In the genomic region with DNA sequence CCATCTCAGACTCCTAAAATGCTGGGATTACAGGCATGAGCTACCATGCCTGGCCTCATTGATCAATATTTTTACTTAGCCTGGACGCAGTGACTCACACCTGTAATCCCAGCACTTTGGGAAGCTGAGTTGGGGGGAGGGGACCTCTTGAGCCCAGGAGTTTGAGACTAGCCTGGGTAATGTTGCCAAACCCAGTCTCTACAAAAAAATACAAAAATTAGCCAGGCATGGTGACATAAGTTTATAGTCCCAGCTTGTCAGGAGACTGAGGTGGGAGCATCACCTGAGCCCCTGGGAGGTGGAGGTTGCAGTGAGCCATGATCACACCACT, we compare ENCODE assay signal across 10 cellular contexts. TPM values are rescaled to one million over a fixed set of nuclear protein-coding genes. Genes with fewer than 3 reads are reported as not detected.
DNase-seq lines count a peak whose midpoint lies in the region; ATAC-seq and TF ChIP-seq lines count a peak whose summit lies in the region.
"Had no signal": no experiment of that assay in that cellular context is flagged by ENCODE, and none has a peak within 500 bp of the region (broad histone marks: within the 10 kb centered on the region; RNA-seq: fewer than 3 reads in every experiment).

No MANE protein-coding gene starts in this region.

- CTCF ChIA-PET in CD4-positive, alpha-beta memory T cell (lab: Charles Lee; ENCODE audit: partially characterized antibody), result interaction anchor here (1.2 to 17.5 kb wide), 13 partner anchors 13 to 120 kb away, joined by 3 to 199 read pairs (median 11); a partner anchor contains a TSS
- CTCF ChIA-PET in naive thymus-derived CD4-positive, alpha-beta T cell (lab: Charles Lee), result interaction anchor here (0.6 to 3.2 kb wide), 9 partner anchors 12 to 120 kb away, joined by 3 to 26 read pairs (median 7); no protein-coding TSS in a partner anchor

- H3K9me3 ChIP-seq in CD4-positive, alpha-beta memory T cell (ENCODE audit: control insufficient read depth in 1 of 2, low read length in 2 of 2), result no peaks in the 10 kb centered on the region
- H3K9me3 ChIP-seq in HUES6 (ENCODE audit: control insufficient read depth, insufficient read depth, low read depth, low read length) (no peaks in the 10 kb centered on the region), right atrium auricular region (no peaks in the 10 kb centered on the region)
- no peaks in the 10 kb centered on the region for H3K9me3 ChIP-seq in naive thymus-derived CD4-positive, alpha-beta T cell (ENCODE audit: control insufficient read depth in 2 of 3, low read length in 3 of 3)

- H3K27ac Mint-ChIP-seq in CD4-positive, alpha-beta memory T cell, result peak overlapping the region in 4 of 7 donors; percentile 20 to 73 (median 32)
- peak overlapping the region; percentile 50 for H3K27ac Mint-ChIP-seq in activated naive CD8-positive, alpha-beta T cell
- peak overlapping the region in 2 of 9 donors; percentile 36 to 92 for H3K27ac Mint-ChIP-seq in naive thymus-derived CD4-positive, alpha-beta T cell

- H3K27me3 Mint-ChIP-seq in CD4-positive, alpha-beta memory T cell, result no peaks in the 10 kb centered on the region
- no peaks in the 10 kb centered on the region for H3K27me3 Mint-ChIP-seq in activated naive CD8-positive, alpha-beta T cell
- peaks cover 0 to 7% (median 0%) of the 10 kb centered on the region in 5 donors for H3K27me3 Mint-ChIP-seq in naive thymus-derived CD4-positive, alpha-beta T cell

- H3K4me3 ChIP-seq in CD4-positive, alpha-beta memory T cell (ENCODE audit: low read length in 2 of 2), result no peak overlapping the region
- peak overlapping the region; percentile 96 for H3K4me3 ChIP-seq in HUES6 (ENCODE audit: low read depth, low read length)
- no peak overlapping the region for H3K4me3 ChIP-seq in naive thymus-derived CD4-positive, alpha-beta T cell (ENCODE audit: low read length)
- no peak overlapping the region for H3K4me3 ChIP-seq in right atrium auricular region

- peaks cover 33 to 66% (median 45%) of the 10 kb centered on the region in 4 donors for H3K4me1 Mint-ChIP-seq in CD4-positive, alpha-beta memory T cell
- peaks cover 51% of the 10 kb centered on the region for H3K4me1 Mint-ChIP-seq in activated naive CD8-positive, alpha-beta T cell (ENCODE audit: low read depth)
- H3K4me1 Mint-ChIP-seq in naive thymus-derived CD4-positive, alpha-beta T cell, result peaks cover 51 to 69% (median 57%) of the 10 kb centered on the region in 7 donors

- POLR2A ChIA-PET in CD4-positive, alpha-beta memory T cell (lab: Charles Lee; ENCODE audit: partially characterized antibody), result interaction anchor here (1.0 to 4.0 kb wide), 6 partner anchors 11 to 124 kb away, joined by 3 to 48 read pairs (median 8); a partner anchor contains a TSS
- POLR2A ChIA-PET in naive thymus-derived CD4-positive, alpha-beta T cell (lab: Charles Lee), result interaction anchor here (0.6 to 4.1 kb wide), 7 partner anchors 11 to 113 kb away, joined by 3 to 22 read pairs (median 12); a partner anchor contains a TSS

- peaks cover 5 to 21% of the 10 kb centered on the region in 2 donors for H3K36me3 Mint-ChIP-seq in CD4-positive, alpha-beta memory T cell
- peaks cover 10% of the 10 kb centered on the region for H3K36me3 Mint-ChIP-seq in activated naive CD8-positive, alpha-beta T cell
- H3K36me3 Mint-ChIP-seq in naive thymus-derived CD4-positive, alpha-beta T cell, result peaks cover 0 to 28% (median 7%) of the 10 kb centered on the region in 5 donors

- H3K27ac ChIP-seq in CD4-positive, alpha-beta memory T cell (ENCODE audit: low read depth, low read length), result no peak overlapping the region
- H3K27ac ChIP-seq in HUES6 (ENCODE audit: low read depth, low read length) (no peak overlapping the region), right atrium auricular region (no peak overlapping the region)
- no peak overlapping the region for H3K27ac ChIP-seq in naive thymus-derived CD4-positive, alpha-beta T cell (ENCODE audit: low read depth, low read length)

- H3K36me3 ChIP-seq in CD4-positive, alpha-beta memory T cell (ENCODE audit: insufficient read depth, low read length), result no peaks in the 10 kb centered on the region
- peaks cover 44% of the 10 kb centered on the region for H3K36me3 ChIP-seq in HUES6 (ENCODE audit: control insufficient read depth, insufficient read depth, low read length)
- peaks cover 0 to 4% (median 0%) of the 10 kb centered on the region in 3 experiments for H3K36me3 ChIP-seq in naive thymus-derived CD4-positive, alpha-beta T cell (ENCODE audit: control insufficient read depth in 2 of 3, insufficient read depth in 3 of 3, low read length in 3 of 3)
- no peaks in the 10 kb centered on the region for H3K36me3 ChIP-seq in right atrium auricular region

- intact Hi-C loops in CD4-positive, alpha-beta memory T cell (cut with micrococcal nuclease), result no loop called here
- intact Hi-C loops in naive thymus-derived CD4-positive, alpha-beta T cell (cut with micrococcal nuclease), result no loop called here
- intact Hi-C loops in left cardiac atrium (cut with DNase I), result no loop called here

- DNase-seq in CD4-positive, alpha-beta memory T cell, result no peak
- DNase-seq in naive thymus-derived CD4-positive, alpha-beta T cell, result no peak
- DNase-seq in right atrium auricular region (ENCODE audit: low spot score) (no peak), left cardiac atrium (no peak)
- DNase-seq in activated effector memory CD4-positive, alpha-beta T cell treated with anti-CD3 and anti-CD28 coated beads, Interleukin-2, amount 50 U/mL, for 16 hours, result no peak
- DNase-seq: NCI-H748 treated with DMSO at 0.1 percent for 48 hours, substantia nigra had no signal

- peak overlapping the region; percentile 97 to 100 (median 100) for H3K4me3 Mint-ChIP-seq in CD4-positive, alpha-beta memory T cell
- peak overlapping the region; percentile 96 for H3K4me3 Mint-ChIP-seq in activated naive CD8-positive, alpha-beta T cell
- H3K4me3 Mint-ChIP-seq in naive thymus-derived CD4-positive, alpha-beta T cell, result peak overlapping the region; percentile 92 to 100 (median 99)

- no peak for TF ChIP-seq CTCF in right atrium auricular region (IDR thresholded peaks at IDR 0.05)

- ATAC-seq in naive thymus-derived CD4-positive, alpha-beta T cell, result no peak
- ATAC-seq in left cardiac atrium (no peak), HG02623 (IDR thresholded peaks at IDR 0.05; ENCODE audit: unreplicated experiment) (no peak)

- H3K4me1 ChIP-seq in CD4-positive, alpha-beta memory T cell (ENCODE audit: insufficient read depth, low read length), result peaks cover 43% of the 10 kb centered on the region
- peaks cover 20% of the 10 kb centered on the region for H3K4me1 ChIP-seq in HUES6 (ENCODE audit: control insufficient read depth, insufficient read depth, low read length)
- peaks cover 11 to 25% of the 10 kb centered on the region in 2 donors for H3K4me1 ChIP-seq in naive thymus-derived CD4-positive, alpha-beta T cell (ENCODE audit: control insufficient read depth in 2 of 2, insufficient read depth in 2 of 2, low read length in 2 of 2)
- H3K4me1 ChIP-seq in right atrium auricular region, result peaks cover 0 to 32% of the 10 kb centered on the region in 2 donors

- no peaks in the 10 kb centered on the region for H3K27me3 ChIP-seq in CD4-positive, alpha-beta memory T cell (ENCODE audit: insufficient read depth, low read length)
- no peaks in the 10 kb centered on the region for H3K27me3 ChIP-seq in HUES6 (ENCODE audit: control insufficient read depth, insufficient read depth, low read length)
- H3K27me3 ChIP-seq in naive thymus-derived CD4-positive, alpha-beta T cell (ENCODE audit: control insufficient read depth in 2 of 2, insufficient read depth in 2 of 2, low read length in 2 of 2), result no peaks in the 10 kb centered on the region
- H3K27me3 ChIP-seq in right atrium auricular region, result no peaks in the 10 kb centered on the region

- H3K9me3 Mint-ChIP-seq in CD4-positive, alpha-beta memory T cell, result peaks cover 0 to 5% (median 0%) of the 10 kb centered on the region in 8 donors
- peaks cover 4% of the 10 kb centered on the region for H3K9me3 Mint-ChIP-seq in activated naive CD8-positive, alpha-beta T cell (ENCODE audit: low read depth)
- peaks cover 0 to 7% (median 0%) of the 10 kb centered on the region in 11 donors for H3K9me3 Mint-ChIP-seq in naive thymus-derived CD4-positive, alpha-beta T cell

- H3K9ac ChIP-seq in HUES6 (ENCODE audit: low read length), result peak overlapping the region; percentile 91

RNA-seq across cellular contexts. Expression of a gene that starts 1.9 kb away (rescaled TPM):
- total RNA-seq in CD4-positive, alpha-beta memory T cell, result 10 to 100 TPM; 35.3 to 36.0 TPM
- 100 to 1,000 TPM; 107 to 182 TPM for polyA plus RNA-seq in CD4-positive, alpha-beta memory T cell
- 100 to 1,000 TPM in 1 of 5 experiments, 10 to 100 TPM in 4; 34.3 to 115 (median 46.4) TPM for total RNA-seq in naive thymus-derived CD4-positive, alpha-beta T cell
- 100 to 1,000 TPM; 145 to 181 TPM for polyA plus RNA-seq in naive thymus-derived CD4-positive, alpha-beta T cell
- total RNA-seq in right atrium auricular region (10 to 100 TPM; 43.7 to 48.7 TPM), left cardiac atrium (10 to 100 TPM; 50.1 to 54.7 TPM)

RNA-seq across cellular contexts. Expression of a gene that starts 18.9 kb away (rescaled TPM):
- total RNA-seq in CD4-positive, alpha-beta memory T cell, result 10 to 100 TPM; 74.8 to 75.7 TPM
- 1 to 10 TPM in 1 of 2 donors, under 1 TPM in 1; 0.33 to 3.4 TPM for polyA plus RNA-seq in CD4-positive, alpha-beta memory T cell
- 100 to 1,000 TPM in 1 of 5 experiments, 10 to 100 TPM in 4; 53.6 to 123 (median 73.0) TPM for total RNA-seq in naive thymus-derived CD4-positive, alpha-beta T cell
- 1 to 10 TPM; 2.0 to 2.3 TPM for polyA plus RNA-seq in naive thymus-derived CD4-positive, alpha-beta T cell
- 10 to 100 TPM; 15.4 to 18.0 TPM for total RNA-seq in right atrium auricular region
- total RNA-seq in left cardiac atrium, result 10 to 100 TPM; 24.2 to 26.3 TPM
